In genomic region chr7:31077484-31078362, GRCh38 we compare ENCODE assay signal across 19 cellular contexts. TPM values are rescaled to one million over a fixed set of nuclear protein-coding genes. Genes with fewer than 3 reads are reported as not detected.
DNase-seq lines count a peak whose midpoint lies in the region; ATAC-seq, FAIRE-seq and TF ChIP-seq lines count a peak whose summit lies in the region.
"Had no signal": no experiment of that assay in that cellular context is flagged by ENCODE, and none has a peak within 500 bp of the region (broad histone marks: within the 10 kb centered on the region; RNA-seq: fewer than 3 reads in every experiment).

No MANE protein-coding gene starts in this region.

- FAIRE-seq in astrocyte (lab: Jason Lieb, UNC), result peak; percentile 69
- no peak for FAIRE-seq in kidney (lab: Jason Lieb, UNC)
- FAIRE-seq: D721Med had no signal

- no peak overlapping the region for H3K23ac ChIP-seq in H9 (ENCODE audit: insufficient read length, low read depth, low read length)

- H4K20me1 ChIP-seq in H9 (ENCODE audit: control insufficient read depth, insufficient read depth, insufficient read length), result no peaks in the 10 kb centered on the region
- H4K20me1 ChIP-seq in astrocyte (ENCODE audit: insufficient read depth, low read length), result no peaks in the 10 kb centered on the region

- H4K5ac ChIP-seq in H9 (ENCODE audit: insufficient read length, low read depth, low read length), result peak overlapping the region; percentile 16

- no peak overlapping the region for H2BK12ac ChIP-seq in H9 (ENCODE audit: insufficient read length, low read depth, low read length)

- H4K8ac ChIP-seq in H9 (replicated peaks; ENCODE audit: insufficient read length, low read depth, low read length), result peak overlapping the region; percentile 17

- H4K91ac ChIP-seq in H9 (ENCODE audit: insufficient read length, low read depth, low read length), result no peak overlapping the region

- peaks cover 5% of the 10 kb centered on the region for H3K27me3 Mint-ChIP-seq in H9 (ENCODE audit: low read depth)
- peaks cover 47% of the 10 kb centered on the region for H3K27me3 Mint-ChIP-seq in astrocyte (ENCODE audit: low read depth, unreplicated experiment)

- no peak overlapping the region for H2BK20ac ChIP-seq in H9 (ENCODE audit: low read depth, low read length, poor library complexity, severe bottlenecking)

- peaks cover 10 to 14% of the 10 kb centered on the region in 2 experiments for H3K4me1 Mint-ChIP-seq in H9
- H3K4me1 Mint-ChIP-seq in astrocyte (ENCODE audit: low read depth, unreplicated experiment), result no peaks in the 10 kb centered on the region

- H2AFZ ChIP-seq in H9 (ENCODE audit: low read length) (no peak overlapping the region), astrocyte (ENCODE audit: low read depth, low read length) (peak overlapping the region; percentile 18)
- H2AFZ ChIP-seq: PC-9 had no signal

- H3K56ac ChIP-seq in H9 (ENCODE audit: insufficient read length, low read depth, low read length), result no peak overlapping the region

- H3K9ac ChIP-seq in H9 (ENCODE audit: extremely low read depth, insufficient read length, low read length) (no peak overlapping the region), astrocyte (ENCODE audit: low read length) (no peak overlapping the region), kidney (ENCODE audit: low read length in 2 of 2) (no peak overlapping the region)

- H2BK120ac ChIP-seq in H9 (ENCODE audit: low read depth, low read length, poor library complexity, severe bottlenecking), result no peak overlapping the region

- H3K9me3 Mint-ChIP-seq in H9, result peaks cover 0 to under 1% of the 10 kb centered on the region in 2 experiments; a peak in 1 of 5 replicates
- H3K9me3 Mint-ChIP-seq in astrocyte (ENCODE audit: unreplicated experiment), result no peaks in the 10 kb centered on the region

- no peak overlapping the region for H3T11ph ChIP-seq in H9 (ENCODE audit: low read length)

- H3K79me2 ChIP-seq in H9 (ENCODE audit: insufficient read depth, low read length) (no peaks in the 10 kb centered on the region), astrocyte (ENCODE audit: insufficient read depth, low read length) (no peaks in the 10 kb centered on the region)

- H3K36me3 Mint-ChIP-seq in H9 (ENCODE audit: insufficient read depth in 1 of 3, low read depth in 3 of 3) (peaks cover 3 to 12% (median 5%) of the 10 kb centered on the region in 3 experiments; a peak in 6 of 7 replicates), astrocyte (ENCODE audit: low read depth, unreplicated experiment) (peaks cover 2% of the 10 kb centered on the region)

- TF ChIP-seq CTCF in H9 (conservative IDR thresholded peaks at IDR 0.05) (no peak), astrocyte (IDR thresholded peaks at IDR 0.05; ENCODE audit: insufficient read depth, low read depth, low read length) (no peak), kidney (IDR thresholded peaks at IDR 0.05; ENCODE audit: borderline replicate concordance, extremely low read depth, insufficient read depth) (no peak), upper lobe of right lung (IDR thresholded peaks at IDR 0.05) (no peak)

- no peak overlapping the region for H3K18ac ChIP-seq in H9 (ENCODE audit: insufficient read length, low read depth, low read length)

- H3K27me3 ChIP-seq in H9 (ENCODE audit: insufficient read depth, low read length) (no peaks in the 10 kb centered on the region), astrocyte (ENCODE audit: insufficient read depth, low read length) (peaks cover 5% of the 10 kb centered on the region), upper lobe of right lung (no peaks in the 10 kb centered on the region)

- H3K23me2 ChIP-seq in H9 (ENCODE audit: insufficient read length, low read depth, low read length, poor library complexity, severe bottlenecking), result no peaks in the 10 kb centered on the region

- H3K4me1 ChIP-seq in H9 (ENCODE audit: insufficient read depth, low read length) (no peaks in the 10 kb centered on the region), astrocyte (ENCODE audit: insufficient read depth, low read length) (peaks cover 5% of the 10 kb centered on the region), kidney (ENCODE audit: control insufficient read depth in 1 of 2, insufficient read depth in 1 of 2, low read depth in 1 of 2, low read length in 2 of 2) (no peaks in the 10 kb centered on the region), upper lobe of right lung (no peaks in the 10 kb centered on the region)
- H3K4me1 ChIP-seq: SJSA1 had no signal

- H3K14ac ChIP-seq in H9 (ENCODE audit: insufficient read depth, low read length), result no peak overlapping the region

- no peaks in the 10 kb centered on the region for H3K9me3 ChIP-seq in H9 (ENCODE audit: control insufficient read depth, low read depth, low read length)
- H3K9me3 ChIP-seq in astrocyte (ENCODE audit: insufficient read depth, low read depth, low read length), result no peaks in the 10 kb centered on the region
- no peaks in the 10 kb centered on the region for H3K9me3 ChIP-seq in kidney (ENCODE audit: control insufficient read depth in 1 of 2, low read length in 2 of 2)
- no peaks in the 10 kb centered on the region for H3K9me3 ChIP-seq in upper lobe of right lung
- H3K9me3 ChIP-seq: SJSA1 had no signal

- H3K27ac ChIP-seq in H9 (ENCODE audit: insufficient read length, low read depth, low read length) (no peak overlapping the region), astrocyte (ENCODE audit: low read depth, low read length) (no peak overlapping the region), kidney (ENCODE audit: low read depth in 2 of 2, low read length in 2 of 2) (no peak overlapping the region), upper lobe of right lung (no peak overlapping the region)
- H3K27ac ChIP-seq: C4-2B, PC-9, RWPE1, SJSA1 had no signal

- H3K36me3 ChIP-seq in astrocyte (ENCODE audit: insufficient read depth, low read length) (no peaks in the 10 kb centered on the region), kidney (ENCODE audit: control insufficient read depth in 1 of 2, insufficient read depth in 2 of 2, low read length in 2 of 2) (no peaks in the 10 kb centered on the region), upper lobe of right lung (no peaks in the 10 kb centered on the region)
- H3K36me3 ChIP-seq: SJSA1 had no signal

- 100% methylated on average over 1 of the region's 10 CpGs for WGBS in H9 (ENCODE audit: extremely low coverage, insufficient read length, low lambda C conversion rate)

- no peaks in the 10 kb centered on the region for H3K79me1 ChIP-seq in H9 (ENCODE audit: insufficient read depth, low read depth, low read length, poor library complexity, severe bottlenecking)

- H3K4me2 ChIP-seq in H9 (ENCODE audit: insufficient read depth, insufficient read length, low read length) (no peak overlapping the region), astrocyte (ENCODE audit: low read length) (no peak overlapping the region)
- H3K4me2 ChIP-seq: PC-9 had no signal

- H2BK15ac ChIP-seq in H9 (ENCODE audit: low read depth, low read length), result no peak overlapping the region

- intact Hi-C loops in kidney (cut with DNase I) (no loop called here), upper lobe of right lung (cut with DNase I) (no loop called here)

- no peak overlapping the region for H2AK5ac ChIP-seq in H9 (ENCODE audit: insufficient read length, low read length)

- no peak overlapping the region for H3K27ac Mint-ChIP-seq in H9
- H3K27ac Mint-ChIP-seq in astrocyte (ENCODE audit: unreplicated experiment), result no peak overlapping the region

- no peak overlapping the region for H2BK5ac ChIP-seq in H9 (ENCODE audit: insufficient read length, low read length)

- DNase-seq in H9 (no peak), astrocyte (ENCODE audit: low read depth) (no peak), kidney (peak; percentile 46), upper lobe of right lung (peak; percentile 52), amygdala (lab: John Stamatoyannopoulos, UW) (no peak)
- DNase-seq in activated CD4-positive, alpha-beta T cell treated with anti-CD3 and anti-CD28 coated beads, Interleukin-2, amount 50 U/mL, for 48 hours, result no peak
- DNase-seq: ACHN, AML-193, HCEC 1CT, KBM-7, NCI-H1694 treated with DMSO at 0.1 percent for 48 hours, NCI-H2227 treated with DMSO at 0.1 percent for 48 hours, NCI-H524, PC-9 had no signal

- no peak overlapping the region for H3K4ac ChIP-seq in H9 (ENCODE audit: low read depth, low read length)

- no peak for ATAC-seq in upper lobe of right lung
- ATAC-seq in HG03045 (IDR thresholded peaks at IDR 0.05; ENCODE audit: unreplicated experiment), result no peak

- H3K4me3 ChIP-seq in astrocyte (ENCODE audit: insufficient read depth, low read depth, low read length) (no peak overlapping the region), kidney (ENCODE audit: low read length in 2 of 2) (no peak overlapping the region), upper lobe of right lung (no peak overlapping the region)
- H3K4me3 ChIP-seq: PC-9, SJSA1 had no signal

- H3K4me3 Mint-ChIP-seq in H9 (no peak overlapping the region), astrocyte (ENCODE audit: unreplicated experiment) (no peak overlapping the region)

RNA-seq across cellular contexts. Expression of gene ADCYAP1R1, which starts 25.6 kb away (rescaled TPM):
- total RNA-seq in H9 (2021) (7.4 and 8.9 TPM in 2 replicates), astrocyte (0.05 and 0.14 TPM in 2 replicates), kidney (not detected), upper lobe of right lung (1.8 TPM)
- polyA plus RNA-seq in kidney (ENCODE audit: insufficient read depth, low read depth, low replicate concordance), result not detected
- total RNA-seq: PC-9, SJSA1 had no signal

Comparison
In these comparisons a context has a peak if more than half of its experiments do, and no peak if none do; other contexts are left out.
1. DNase-seq: peak in kidney (single experiment) and upper lobe of right lung (single experiment); none in H9 (single experiment), astrocyte (single experiment), activated CD4-positive, alpha-beta T cell treated with anti-CD3 and anti-CD28 coated beads, Interleukin-2, amount 50 U/mL, for 48 hours (0 of 2) and amygdala (0 of 56).